15 cellular contexts compared by ENCODE assay signal in genomic region chr4:70754470-70754869, GRCh38. TPM values are rescaled to one million over a fixed set of nuclear protein-coding genes. Genes with fewer than 3 reads are reported as not detected.
DNase-seq lines count a peak whose midpoint lies in the region; ATAC-seq and TF ChIP-seq lines count a peak whose summit lies in the region.
"Had no signal": no experiment of that assay in that cellular context is flagged by ENCODE, and none has a peak within 500 bp of the region (broad histone marks: within the 10 kb centered on the region; RNA-seq: fewer than 3 reads in every experiment).

No MANE protein-coding gene starts in this region.

- intact Hi-C loops in CD14-positive monocyte (cut with micrococcal nuclease) (loop anchor here (5.0 to 10.0 kb wide), 2 partner anchors 37 to 50 kb away; no protein-coding TSS in a partner anchor), A673 (cut with micrococcal nuclease; ENCODE audit: unreplicated experiment) (no loop called here)

- H3K4me1 ChIP-seq in A673 (ENCODE audit: insufficient read depth, low read length, poor library complexity, severe bottlenecking) = no peaks in the 10 kb centered on the region

- no peak overlapping the region for H3K27ac ChIP-seq in A673 (ENCODE audit: low read depth, low read length, poor library complexity, severe bottlenecking)
- H3K27ac ChIP-seq: upper lobe of right lung had no signal

- peak; percentile 78 for ATAC-seq in GM19395 (IDR thresholded peaks at IDR 0.05; ENCODE audit: unreplicated experiment)
- ATAC-seq in HG02885 (IDR thresholded peaks at IDR 0.05; ENCODE audit: poor library complexity, unreplicated experiment) = peak; percentile 74
- ATAC-seq: left cardiac atrium, T-cell, upper lobe of right lung had no signal

- no peak overlapping the region for H3K4me3 ChIP-seq in A673 (ENCODE audit: low read depth, low read length, poor library complexity, severe bottlenecking)
- H3K4me3 ChIP-seq: esophagus muscularis mucosa, upper lobe of right lung had no signal

- CTCF ChIA-PET in A673 (lab: Charles Lee) = no interaction called here

- no peaks in the 10 kb centered on the region for H3K27me3 Mint-ChIP-seq in CD14-positive monocyte (ENCODE audit: low read depth in 3 of 3)
- H3K27me3 Mint-ChIP-seq: brain, T-cell had no signal

- peak overlapping the region; percentile 78 to 95 (median 94) for H3K27ac Mint-ChIP-seq in CD14-positive monocyte
- H3K27ac Mint-ChIP-seq: T-cell had no signal

- no peak for TF ChIP-seq CTCF in CD14-positive monocyte (IDR thresholded peaks at IDR 0.05)
- no peak for TF ChIP-seq CTCF in A673 (conservative IDR thresholded peaks at IDR 0.05; ENCODE audit: low read depth, low read length)

- H3K9me3 Mint-ChIP-seq in CD14-positive monocyte = peaks cover 0 to 5% (median 0%) of the 10 kb centered on the region in 7 donors
- H3K9me3 Mint-ChIP-seq: T-cell had no signal

- POLR2A ChIA-PET in A673 (lab: Charles Lee; ENCODE audit: low non-redundant PET) = no interaction called here

- no peaks in the 10 kb centered on the region for H3K9me3 ChIP-seq in A673 (ENCODE audit: low read depth, low read length, poor library complexity, severe bottlenecking)
- H3K9me3 ChIP-seq: esophagus muscularis mucosa, upper lobe of right lung had no signal

- no peaks in the 10 kb centered on the region for H3K36me3 ChIP-seq in A673 (ENCODE audit: insufficient read depth, low read length, poor library complexity, severe bottlenecking)
- H3K36me3 ChIP-seq: esophagus muscularis mucosa, upper lobe of right lung had no signal

- DNase-seq in CD14-positive monocyte (ENCODE audit: low spot score) (no peak), MV-4-11 (lab: John Stamatoyannopoulos, UW) (peak; percentile 91), A673 (ENCODE audit: low spot score) (no peak), NCI-H345 treated with DMSO at 0.1 percent for 48 hours (lab: John Stamatoyannopoulos, UW; ENCODE audit: unreplicated experiment) (no peak), LoVo (ENCODE audit: low spot score) (no peak)
- DNase-seq in stimulated activated CD4-positive, alpha-beta T cell treated with anti-CD3 and anti-CD28 coated beads, Interleukin-2, amount 100 ng/mL, for 24 hours = no peak
- DNase-seq: GDM1, left cardiac atrium, NCI-H187 treated with DMSO at 0.1 percent for 48 hours, T-cell, upper lobe of right lung had no signal

- no TSS peak for BruUV-seq in A673 (replicated peaks; lab: Mats Ljungman, UMichigan)

- H3K4me1 Mint-ChIP-seq in CD14-positive monocyte = peaks cover 39% of the 10 kb centered on the region

- peak overlapping the region; percentile 34 to 72 for H3K4me3 Mint-ChIP-seq in CD14-positive monocyte
- H3K4me3 Mint-ChIP-seq: brain, T-cell had no signal

- H3K27me3 ChIP-seq in A673 (replicated peaks; ENCODE audit: insufficient read depth, low read depth, low read length, poor library complexity) = no peaks in the 10 kb centered on the region
- H3K27me3 ChIP-seq: esophagus muscularis mucosa, upper lobe of right lung had no signal

- peaks cover 3 to 5% of the 10 kb centered on the region in 2 donors for H3K36me3 Mint-ChIP-seq in CD14-positive monocyte

RNA-seq across cellular contexts. Expression of gene RUFY3, which starts 32.7 kb away (rescaled TPM):
- 10 to 100 TPM; 11.1 to 12.5 TPM for polyA plus RNA-seq in CD14-positive monocyte
- 25.1 and 27.5 TPM in 2 replicates for total RNA-seq in A673 (2021)
